Comparison of ENCODE assay signal across 1 cellular context in genomic region chr17:76697702-76698465, GRCh38.
TF ChIP-seq lines count a peak whose summit lies in the region.

No MANE protein-coding gene starts in this region.

TF ChIP-seq in K562, 482 proteins besides CTCF, POLR2A, EP300 and RAD21 (continued from another document and continues in another):
- no peak for TF ChIP-seq ELK3 (CRISPR knock-in tag; IDR thresholded peaks at IDR 0.05)
- TF ChIP-seq ZBTB9 (CRISPR knock-in tag; IDR thresholded peaks at IDR 0.05) = peak; percentile 19; the same call in 1 of the 2 replicates
- TF ChIP-seq, protein P1, sequence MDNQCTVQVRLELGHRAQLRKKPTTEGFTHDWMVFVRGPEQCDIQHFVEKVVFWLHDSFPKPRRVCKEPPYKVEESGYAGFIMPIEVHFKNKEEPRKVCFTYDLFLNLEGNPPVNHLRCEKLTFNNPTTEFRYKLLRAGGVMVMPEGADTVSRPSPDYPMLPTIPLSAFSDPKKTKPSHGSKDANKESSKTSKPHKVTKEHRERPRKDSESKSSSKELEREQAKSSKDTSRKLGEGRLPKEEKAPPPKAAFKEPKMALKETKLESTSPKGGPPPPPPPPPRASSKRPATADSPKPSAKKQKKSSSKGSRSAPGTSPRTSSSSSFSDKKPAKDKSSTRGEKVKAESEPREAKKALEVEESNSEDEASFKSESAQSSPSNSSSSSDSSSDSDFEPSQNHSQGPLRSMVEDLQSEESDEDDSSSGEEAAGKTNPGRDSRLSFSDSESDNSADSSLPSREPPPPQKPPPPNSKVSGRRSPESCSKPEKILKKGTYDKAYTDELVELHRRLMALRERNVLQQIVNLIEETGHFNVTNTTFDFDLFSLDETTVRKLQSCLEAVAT (IDR thresholded peaks at IDR 0.05) = peak in 1 of 2 experiments; percentile 57; a peak in 1 of 4 replicates
- TF ChIP-seq CAMTA2 (CRISPR knock-in tag; conservative IDR thresholded peaks at IDR 0.05) = no peak
- TF ChIP-seq RNF2 (IDR thresholded peaks at IDR 0.05) = peak; percentile 61; the same call in 1 of the 2 replicates
- TF ChIP-seq DDX20 (tag; IDR thresholded peaks at IDR 0.05; ENCODE audit: low read depth) = no peak
- no peak for TF ChIP-seq E2F1 (CRISPR knock-in tag; IDR thresholded peaks at IDR 0.05)
- TF ChIP-seq L3MBTL2 (IDR thresholded peaks at IDR 0.05) = peak; percentile 48; the same call in 1 of the 2 replicates
- peak in 1 of 2 experiments; percentile 96; a peak in 2 of 4 replicates for TF ChIP-seq RCOR1 (IDR thresholded peaks at IDR 0.05; ENCODE audit: borderline replicate concordance in 1 of 2, low read depth in 2 of 2, low read length in 2 of 2)
- TF ChIP-seq ZNF23 (CRISPR knock-in tag; IDR thresholded peaks at IDR 0.05) = no peak
- TF ChIP-seq CBFA2T2 (conservative IDR thresholded peaks at IDR 0.05) = peak; percentile 60
- no peak for TF ChIP-seq MYNN (IDR thresholded peaks at IDR 0.05)
- no peak for TF ChIP-seq MYNN (CRISPR knock-in tag; IDR thresholded peaks at IDR 0.05)
- peak; percentile 65 to 93 for TF ChIP-seq AFF1 (IDR thresholded peaks at IDR 0.05; ENCODE audit: low read depth in 1 of 2, partially characterized antibody in 2 of 2)
- peak; percentile 77; the same call in 1 of the 2 replicates for TF ChIP-seq CTBP1 (IDR thresholded peaks at IDR 0.05; ENCODE audit: borderline replicate concordance)
- TF ChIP-seq, protein P2, sequence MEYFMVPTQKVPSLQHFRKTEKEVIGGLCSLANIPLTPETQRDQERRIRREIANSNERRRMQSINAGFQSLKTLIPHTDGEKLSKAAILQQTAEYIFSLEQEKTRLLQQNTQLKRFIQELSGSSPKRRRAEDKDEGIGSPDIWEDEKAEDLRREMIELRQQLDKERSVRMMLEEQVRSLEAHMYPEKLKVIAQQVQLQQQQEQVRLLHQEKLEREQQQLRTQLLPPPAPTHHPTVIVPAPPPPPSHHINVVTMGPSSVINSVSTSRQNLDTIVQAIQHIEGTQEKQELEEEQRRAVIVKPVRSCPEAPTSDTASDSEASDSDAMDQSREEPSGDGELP (CRISPR knock-in tag; IDR thresholded peaks at IDR 0.05; ENCODE audit: borderline replicate concordance) = peak; percentile 38; the same call in 1 of the 2 replicates
- peak; percentile 93; the same call in 1 of the 2 replicates for TF ChIP-seq HLTF (IDR thresholded peaks at IDR 0.05)
- TF ChIP-seq, protein P3, sequence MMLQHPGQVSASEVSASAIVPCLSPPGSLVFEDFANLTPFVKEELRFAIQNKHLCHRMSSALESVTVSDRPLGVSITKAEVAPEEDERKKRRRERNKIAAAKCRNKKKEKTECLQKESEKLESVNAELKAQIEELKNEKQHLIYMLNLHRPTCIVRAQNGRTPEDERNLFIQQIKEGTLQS (IDR thresholded peaks at IDR 0.05) = peak; percentile 62
- TF ChIP-seq, protein P3 (CRISPR knock-in tag; conservative IDR thresholded peaks at IDR 0.05) = no peak
- TF ChIP-seq YY1 (IDR thresholded peaks at IDR 0.05; ENCODE audit: borderline replicate concordance in 1 of 3, control insufficient read depth in 1 of 3, extremely low read depth in 1 of 3, insufficient read depth in 3 of 3, insufficient read length in 1 of 3, insufficient replicate concordance in 2 of 3, low read depth in 1 of 3, low read length in 2 of 3) = peak in 1 of 3 experiments; percentile 57
- TF ChIP-seq TAL1 (IDR thresholded peaks at IDR 0.05) = peak; percentile 59
- no peak for TF ChIP-seq ATF6 (CRISPR knock-in tag; IDR thresholded peaks at IDR 0.05)
- TF ChIP-seq ATF7 (IDR thresholded peaks at IDR 0.05) = peak; percentile 31; the same call in 1 of the 2 replicates
- TF ChIP-seq ZBTB7A (IDR thresholded peaks at IDR 0.05; ENCODE audit: borderline replicate concordance, control insufficient read depth, low read depth, low read length) = no peak
- no peak for TF ChIP-seq ZNF41 (CRISPR knock-in tag; conservative IDR thresholded peaks at IDR 0.05)
- TF ChIP-seq BHLHE40 (IDR thresholded peaks at IDR 0.05; ENCODE audit: low read length) = peak; percentile 57
- 0 out of 4 replicates have a peak, but pooled peaks of 1 of the 2 experiments have one; percentile 19 for TF ChIP-seq NRF1 (conservative IDR thresholded peaks at IDR 0.05 in 1 of 2, IDR thresholded peaks at IDR 0.05 in 1 of 2)
- TF ChIP-seq MNT (conservative IDR thresholded peaks at IDR 0.05) = 0 out of 4 replicates have a peak, but pooled peaks of 1 of the 2 experiments have one; percentile 26
- TF ChIP-seq, protein P4, sequence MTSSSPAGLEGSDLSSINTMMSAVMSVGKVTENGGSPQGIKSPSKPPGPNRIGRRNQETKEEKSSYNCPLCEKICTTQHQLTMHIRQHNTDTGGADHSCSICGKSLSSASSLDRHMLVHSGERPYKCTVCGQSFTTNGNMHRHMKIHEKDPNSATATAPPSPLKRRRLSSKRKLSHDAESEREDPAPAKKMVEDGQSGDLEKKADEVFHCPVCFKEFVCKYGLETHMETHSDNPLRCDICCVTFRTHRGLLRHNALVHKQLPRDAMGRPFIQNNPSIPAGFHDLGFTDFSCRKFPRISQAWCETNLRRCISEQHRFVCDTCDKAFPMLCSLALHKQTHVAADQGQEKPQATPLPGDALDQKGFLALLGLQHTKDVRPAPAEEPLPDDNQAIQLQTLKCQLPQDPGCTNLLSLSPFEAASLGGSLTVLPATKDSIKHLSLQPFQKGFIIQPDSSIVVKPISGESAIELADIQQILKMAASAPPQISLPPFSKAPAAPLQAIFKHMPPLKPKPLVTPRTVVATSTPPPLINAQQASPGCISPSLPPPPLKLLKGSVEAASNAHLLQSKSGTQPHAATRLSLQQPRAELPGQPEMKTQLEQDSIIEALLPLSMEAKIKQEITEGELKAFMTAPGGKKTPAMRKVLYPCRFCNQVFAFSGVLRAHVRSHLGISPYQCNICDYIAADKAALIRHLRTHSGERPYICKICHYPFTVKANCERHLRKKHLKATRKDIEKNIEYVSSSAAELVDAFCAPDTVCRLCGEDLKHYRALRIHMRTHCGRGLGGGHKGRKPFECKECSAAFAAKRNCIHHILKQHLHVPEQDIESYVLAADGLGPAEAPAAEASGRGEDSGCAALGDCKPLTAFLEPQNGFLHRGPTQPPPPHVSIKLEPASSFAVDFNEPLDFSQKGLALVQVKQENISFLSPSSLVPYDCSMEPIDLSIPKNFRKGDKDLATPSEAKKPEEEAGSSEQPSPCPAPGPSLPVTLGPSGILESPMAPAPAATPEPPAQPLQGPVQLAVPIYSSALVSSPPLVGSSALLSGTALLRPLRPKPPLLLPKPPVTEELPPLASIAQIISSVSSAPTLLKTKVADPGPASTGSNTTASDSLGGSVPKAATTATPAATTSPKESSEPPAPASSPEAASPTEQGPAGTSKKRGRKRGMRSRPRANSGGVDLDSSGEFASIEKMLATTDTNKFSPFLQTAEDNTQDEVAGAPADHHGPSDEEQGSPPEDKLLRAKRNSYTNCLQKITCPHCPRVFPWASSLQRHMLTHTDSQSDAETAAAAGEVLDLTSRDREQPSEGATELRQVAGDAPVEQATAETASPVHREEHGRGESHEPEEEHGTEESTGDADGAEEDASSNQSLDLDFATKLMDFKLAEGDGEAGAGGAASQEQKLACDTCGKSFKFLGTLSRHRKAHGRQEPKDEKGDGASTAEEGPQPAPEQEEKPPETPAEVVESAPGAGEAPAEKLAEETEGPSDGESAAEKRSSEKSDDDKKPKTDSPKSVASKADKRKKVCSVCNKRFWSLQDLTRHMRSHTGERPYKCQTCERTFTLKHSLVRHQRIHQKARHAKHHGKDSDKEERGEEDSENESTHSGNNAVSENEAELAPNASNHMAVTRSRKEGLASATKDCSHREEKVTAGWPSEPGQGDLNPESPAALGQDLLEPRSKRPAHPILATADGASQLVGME (CRISPR knock-in tag; IDR thresholded peaks at IDR 0.05) = no peak
- no peak for TF ChIP-seq ILK (tag; IDR thresholded peaks at IDR 0.05; ENCODE audit: borderline replicate concordance, low read depth)
- peak; percentile 39; the same call in 1 of the 2 replicates for TF ChIP-seq SOX6 (IDR thresholded peaks at IDR 0.05)
- 0 out of 2 replicates have a peak, but pooled peaks have one; percentile 32 for TF ChIP-seq ZNF766 (CRISPR knock-in tag; conservative IDR thresholded peaks at IDR 0.05)
